8 cellular contexts compared by ENCODE assay signal in the genomic region with DNA sequence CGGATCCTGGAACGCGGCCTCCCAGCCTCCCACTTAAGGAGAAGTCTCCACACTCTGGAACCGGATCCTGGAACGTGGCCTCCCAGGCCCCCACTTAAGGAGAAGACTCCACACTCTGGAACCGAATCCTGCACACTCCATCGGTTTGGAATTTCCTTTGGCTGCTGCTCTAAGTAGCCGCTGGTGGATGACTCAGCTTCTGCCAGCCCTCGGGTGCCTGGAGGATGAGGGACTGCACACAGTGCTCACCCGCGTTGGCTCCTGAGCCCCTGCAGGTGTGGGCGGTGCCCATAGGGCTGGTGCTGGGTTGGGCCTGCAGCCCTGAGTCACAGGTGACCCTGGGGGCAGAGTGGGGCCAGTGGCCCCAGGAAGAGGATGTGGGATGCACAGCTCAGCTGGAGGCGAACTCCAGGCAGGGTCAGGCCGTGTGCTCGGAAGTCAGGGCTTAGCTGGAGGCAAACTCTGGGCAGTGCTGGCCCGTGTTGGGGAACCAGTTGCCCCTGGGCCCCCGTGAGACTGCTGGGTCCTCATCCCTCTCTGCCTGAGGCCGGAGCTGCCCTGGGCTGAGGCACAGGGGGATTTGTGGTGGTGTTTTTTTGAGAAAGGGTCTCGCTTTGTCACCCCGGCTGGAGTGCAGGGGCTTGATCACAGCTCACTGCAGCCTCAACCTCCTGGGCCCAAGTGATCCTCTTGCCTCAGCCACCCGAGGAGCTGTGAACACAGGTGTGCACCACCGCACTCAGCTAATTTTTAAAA. TPM values are rescaled to one million over a fixed set of nuclear protein-coding genes. Genes with fewer than 3 reads are reported as not detected.
DNase-seq lines count a peak whose midpoint lies in the region; ATAC-seq lines count a peak whose summit lies in the region.

No MANE protein-coding gene starts in this region.

- H3K27ac ChIP-seq in duodenal mucosa (ENCODE audit: low read depth, low read length) = peak overlapping the region; percentile 49
- peak overlapping the region; percentile 34 to 61 for H3K27ac ChIP-seq in mucosa of rectum (ENCODE audit: low read depth in 2 of 2, low read length in 2 of 2)

- H3K4me3 ChIP-seq in duodenal mucosa (ENCODE audit: low read depth in 1 of 2, low read length in 2 of 2) = no peak overlapping the region
- no peak overlapping the region for H3K4me3 ChIP-seq in mucosa of rectum (ENCODE audit: low read length in 2 of 2)

- DNase-seq in AG08396 (ENCODE audit: low spot score) = peak; percentile 89
- peak; percentile 14 for DNase-seq in NCI-H2196 treated with DMSO at 0.1 percent for 48 hours (lab: John Stamatoyannopoulos, UW; ENCODE audit: unreplicated experiment)
- DNase-seq in NCI-H2171 (lab: John Stamatoyannopoulos, UW) = no peak
- DNase-seq in activated T-cell treated with anti-CD3 and anti-CD28 coated beads, Interleukin-2, amount 50 U/mL, for 4 hours = no peak
- DNase-seq in activated CD4-positive, alpha-beta T cell treated with anti-CD3 and anti-CD28 coated beads for 48 hours = no peak

- H3K9ac ChIP-seq in duodenal mucosa (ENCODE audit: low read depth in 1 of 2, low read length in 2 of 2) = no peak overlapping the region
- H3K9ac ChIP-seq in mucosa of rectum (ENCODE audit: low read depth in 1 of 2, low read length in 2 of 2) = no peak overlapping the region

- H3K36me3 Mint-ChIP-seq in activated T-cell treated with anti-CD3 and anti-CD28 coated beads, Interleukin-2, amount 50 U/mL, for 4 hours (ENCODE audit: insufficient read depth) = peaks cover 2% of the 10 kb centered on the region

- peaks cover 12% of the 10 kb centered on the region for H3K4me1 Mint-ChIP-seq in activated T-cell treated with anti-CD3 and anti-CD28 coated beads, Interleukin-2, amount 50 U/mL, for 4 hours (ENCODE audit: low read depth)

- no peaks in the 10 kb centered on the region for H3K9me3 ChIP-seq in duodenal mucosa (ENCODE audit: control insufficient read depth in 1 of 2, low read length in 2 of 2)
- H3K9me3 ChIP-seq in mucosa of rectum (ENCODE audit: control insufficient read depth in 2 of 2, low read length in 2 of 2) = no peaks in the 10 kb centered on the region

- no peaks in the 10 kb centered on the region for H3K9me3 Mint-ChIP-seq in activated T-cell treated with anti-CD3 and anti-CD28 coated beads, Interleukin-2, amount 50 U/mL, for 4 hours

- H3K4me1 ChIP-seq in duodenal mucosa (ENCODE audit: control insufficient read depth in 1 of 2, insufficient read depth in 2 of 2, low read length in 2 of 2) (peaks cover 20 to 36% of the 10 kb centered on the region in 2 donors), mucosa of rectum (ENCODE audit: control insufficient read depth in 2 of 2, insufficient read depth in 2 of 2, low read length in 2 of 2) (peaks cover 17 to 19% of the 10 kb centered on the region in 2 donors)

- H3K36me3 ChIP-seq in duodenal mucosa (ENCODE audit: control insufficient read depth in 1 of 2, insufficient read depth in 2 of 2, low read length in 2 of 2) (peaks cover 0 to 18% of the 10 kb centered on the region in 2 donors), mucosa of rectum (ENCODE audit: control insufficient read depth in 2 of 2, insufficient read depth in 2 of 2, low read length in 2 of 2) (peaks cover 4% of the 10 kb centered on the region in 2 donors)

- no peak for ATAC-seq in activated T-cell treated with anti-CD3 and anti-CD28 coated beads, Interleukin-2, amount 50 U/mL, for 4 hours
- no peak for ATAC-seq in HG02763 (IDR thresholded peaks at IDR 0.05; ENCODE audit: unreplicated experiment)

- H3K27me3 ChIP-seq in duodenal mucosa (ENCODE audit: control insufficient read depth in 1 of 2, insufficient read depth in 2 of 2, low read length in 2 of 2) (no peaks in the 10 kb centered on the region), mucosa of rectum (ENCODE audit: control insufficient read depth in 2 of 2, insufficient read depth in 2 of 2, low read length in 2 of 2) (no peaks in the 10 kb centered on the region)

- no peaks in the 10 kb centered on the region for H3K27me3 Mint-ChIP-seq in activated T-cell treated with anti-CD3 and anti-CD28 coated beads, Interleukin-2, amount 50 U/mL, for 4 hours (ENCODE audit: low read depth)

- no peak overlapping the region for H3K4me3 Mint-ChIP-seq in activated T-cell treated with anti-CD3 and anti-CD28 coated beads, Interleukin-2, amount 50 U/mL, for 4 hours

RNA-seq across cellular contexts. Expression of gene TNFRSF6B, which starts 13.9 kb away (rescaled TPM):
- under 1 TPM in 1 of 3 donors, not detected in 2; 0.47 TPM for total RNA-seq in activated T-cell treated with anti-CD3 and anti-CD28 coated beads, Interleukin-2, amount 50 U/mL, for 4 hours

RNA-seq across cellular contexts. Expression of gene RTEL1, which starts 24.4 kb away (rescaled TPM):
- total RNA-seq in activated T-cell treated with anti-CD3 and anti-CD28 coated beads, Interleukin-2, amount 50 U/mL, for 4 hours = 10 to 100 TPM; 50.6 to 67.7 (median 62.3) TPM

RNA-seq across cellular contexts. Expression of gene ARFRP1, which starts 25.2 kb away (rescaled TPM):
- total RNA-seq in activated T-cell treated with anti-CD3 and anti-CD28 coated beads, Interleukin-2, amount 50 U/mL, for 4 hours = 10 to 100 TPM; 62.1 to 67.1 (median 63.5) TPM

RNA-seq across cellular contexts. Expression of gene ZGPAT, which starts 25.3 kb away (rescaled TPM):
- 10 to 100 TPM; 38.1 to 43.9 (median 42.0) TPM for total RNA-seq in activated T-cell treated with anti-CD3 and anti-CD28 coated beads, Interleukin-2, amount 50 U/mL, for 4 hours

RNA-seq across cellular contexts. Expression of gene STMN3, which starts 29.3 kb away (rescaled TPM):
- total RNA-seq in activated T-cell treated with anti-CD3 and anti-CD28 coated beads, Interleukin-2, amount 50 U/mL, for 4 hours = 10 to 100 TPM; 11.4 to 16.2 (median 12.4) TPM

Comparison
In these comparisons a context has a peak if more than half of its experiments do, and no peak if none do; other contexts are left out.
1. DNase-seq: peak in AG08396 (single experiment) and NCI-H2196 treated with DMSO at 0.1 percent for 48 hours (single experiment); none in NCI-H2171 (single experiment), activated T-cell treated with anti-CD3 and anti-CD28 coated beads, Interleukin-2, amount 50 U/mL, for 4 hours (single experiment) and activated CD4-positive, alpha-beta T cell treated with anti-CD3 and anti-CD28 coated beads for 48 hours (single experiment).